8 cellular contexts compared by ENCODE assay signal in genomic region chr17:78379134-78379497, GRCh38. TPM values are rescaled to one million over a fixed set of nuclear protein-coding genes. Genes with fewer than 3 reads are reported as not detected.
DNase-seq lines count a peak whose midpoint lies in the region; ATAC-seq and TF ChIP-seq lines count a peak whose summit lies in the region.

No MANE protein-coding gene starts in this region.

- H3K4me1 Mint-ChIP-seq in activated CD4-positive, alpha-beta T cell treated with anti-CD3 and anti-CD28 coated beads, Interleukin-2, amount 10 ng/mL, durations not matched to agents 24 days and 14 days = peaks cover 51% of the 10 kb centered on the region
- peaks cover 75% of the 10 kb centered on the region for H3K4me1 Mint-ChIP-seq in activated T-cell treated with anti-CD3 and anti-CD28 coated beads, Interleukin-2, amount 50 U/mL, for 72 hours (ENCODE audit: low read depth)

- H3K27ac ChIP-seq in hepatocyte = peak overlapping the region; percentile 95
- peak overlapping the region; percentile 89 to 99 (median 94) for H3K27ac ChIP-seq in spleen

- TF ChIP-seq POLR2A in spleen (IDR thresholded peaks at IDR 0.05) = no peak

- peaks cover 31% of the 10 kb centered on the region for H3K36me3 Mint-ChIP-seq in activated CD4-positive, alpha-beta T cell treated with anti-CD3 and anti-CD28 coated beads, Interleukin-2, amount 10 ng/mL, durations not matched to agents 24 days and 14 days (ENCODE audit: low read depth)
- peaks cover 0 to 12% of the 10 kb centered on the region in 2 donors for H3K36me3 Mint-ChIP-seq in activated T-cell treated with anti-CD3 and anti-CD28 coated beads, Interleukin-2, amount 50 U/mL, for 72 hours (ENCODE audit: insufficient read depth in 2 of 2)

- WGBS in hepatocyte (ENCODE audit: low lambda C conversion rate, missing lambda C conversion rate) = 5% methylated on average over 7 of the region's 7 CpGs
- 2 to 9% (median 2%) methylated on average over 5 to 7 of the region's 7 CpGs for WGBS in spleen, 5 donors

- no peaks in the 10 kb centered on the region for H3K9me2 ChIP-seq in hepatocyte (replicated peaks; ENCODE audit: insufficient read depth)

- H3K4me1 ChIP-seq in hepatocyte (ENCODE audit: insufficient read depth) = peaks cover 41% of the 10 kb centered on the region
- peaks cover 49 to 95% (median 77%) of the 10 kb centered on the region in 6 donors for H3K4me1 ChIP-seq in spleen

- peak overlapping the region; percentile 75 for H3K4me3 ChIP-seq in hepatocyte
- H3K4me3 ChIP-seq in spleen = peak overlapping the region; percentile 92 to 99 (median 98)

- ATAC-seq in activated T-cell treated with anti-CD3 and anti-CD28 coated beads, Interleukin-2, amount 50 U/mL, for 72 hours (replicated peaks in 1 of 2) = no peak
- ATAC-seq in GM21528 (IDR thresholded peaks at IDR 0.05; ENCODE audit: low FRiP score, unreplicated experiment) = no peak
- ATAC-seq in HG02571 (IDR thresholded peaks at IDR 0.05; ENCODE audit: unreplicated experiment) = no peak
- ATAC-seq in HG03097 (IDR thresholded peaks at IDR 0.05; ENCODE audit: low FRiP score, unreplicated experiment) = no peak

- no peaks in the 10 kb centered on the region for H3K27me3 Mint-ChIP-seq in activated CD4-positive, alpha-beta T cell treated with anti-CD3 and anti-CD28 coated beads, Interleukin-2, amount 10 ng/mL, durations not matched to agents 24 days and 14 days
- H3K27me3 Mint-ChIP-seq in activated T-cell treated with anti-CD3 and anti-CD28 coated beads, Interleukin-2, amount 50 U/mL, for 72 hours (ENCODE audit: low read depth) = no peaks in the 10 kb centered on the region

- H3K27me3 ChIP-seq in hepatocyte = no peaks in the 10 kb centered on the region
- no peaks in the 10 kb centered on the region for H3K27me3 ChIP-seq in spleen (replicated peaks in 1 of 7)

- TF ChIP-seq CTCF in hepatocyte (IDR thresholded peaks at IDR 0.05; ENCODE audit: poor library complexity) (no peak), spleen (IDR thresholded peaks at IDR 0.05 in 8 of 11, conservative IDR thresholded peaks at IDR 0.05 in 3 of 11) (no peak)

- H2AFZ ChIP-seq in hepatocyte = peak overlapping the region; percentile 91

- peak overlapping the region; percentile 83 for H3K4me2 ChIP-seq in hepatocyte

- peaks cover 15% of the 10 kb centered on the region for H4K20me1 ChIP-seq in hepatocyte (ENCODE audit: insufficient read depth, poor library complexity, severe bottlenecking)

- H3K36me3 ChIP-seq in hepatocyte (replicated peaks; ENCODE audit: insufficient read depth, low read depth) = no peaks in the 10 kb centered on the region
- H3K36me3 ChIP-seq in spleen = peaks cover 0 to 17% (median 0%) of the 10 kb centered on the region in 6 donors

- peak overlapping the region; percentile 88 for H3K27ac Mint-ChIP-seq in activated CD4-positive, alpha-beta T cell treated with anti-CD3 and anti-CD28 coated beads, Interleukin-2, amount 10 ng/mL, durations not matched to agents 24 days and 14 days
- H3K27ac Mint-ChIP-seq in activated T-cell treated with anti-CD3 and anti-CD28 coated beads, Interleukin-2, amount 50 U/mL, for 72 hours = peak overlapping the region; percentile 97

- intact Hi-C loops in activated CD4-positive, alpha-beta T cell treated with anti-CD3 and anti-CD28 coated beads, Interleukin-2, amount 10 ng/mL, durations not matched to agents 24 days and 14 days (cut with micrococcal nuclease) = no loop called here
- intact Hi-C loops in spleen (cut with DNase I; ENCODE audit: low total_unique reads) = no loop called here

- H3K9me3 ChIP-seq in hepatocyte (ENCODE audit: low read depth) (no peaks in the 10 kb centered on the region), spleen (no peaks in the 10 kb centered on the region)

- no peak for DNase-seq in activated CD4-positive, alpha-beta T cell treated with anti-CD3 and anti-CD28 coated beads, Interleukin-2, amount 10 ng/mL, durations not matched to agents 24 days and 14 days
- DNase-seq in activated CD4-positive, alpha-beta T cell treated with anti-CD3 and anti-CD28 coated beads for 4 hours = no peak
- peak in 1 of 2 donors; percentile 28 for DNase-seq in activated T-cell treated with anti-CD3 and anti-CD28 coated beads, Interleukin-2, amount 50 U/mL, for 72 hours
- DNase-seq in hepatocyte (ENCODE audit: low spot score) = no peak
- no peak for DNase-seq in spleen

- peak overlapping the region; percentile 92 for H3K4me3 Mint-ChIP-seq in activated CD4-positive, alpha-beta T cell treated with anti-CD3 and anti-CD28 coated beads, Interleukin-2, amount 10 ng/mL, durations not matched to agents 24 days and 14 days
- H3K4me3 Mint-ChIP-seq in activated T-cell treated with anti-CD3 and anti-CD28 coated beads, Interleukin-2, amount 50 U/mL, for 72 hours = peak overlapping the region; percentile 79 to 90

- peaks cover 59% of the 10 kb centered on the region for H3K79me2 ChIP-seq in hepatocyte

- no peaks in the 10 kb centered on the region for H3K9me3 Mint-ChIP-seq in activated CD4-positive, alpha-beta T cell treated with anti-CD3 and anti-CD28 coated beads, Interleukin-2, amount 10 ng/mL, durations not matched to agents 24 days and 14 days
- H3K9me3 Mint-ChIP-seq in activated T-cell treated with anti-CD3 and anti-CD28 coated beads, Interleukin-2, amount 50 U/mL, for 72 hours = no peaks in the 10 kb centered on the region

RNA-seq across cellular contexts. Expression of gene PGS1, which starts 0.7 kb away (rescaled TPM):
- 65.6 and 67.8 TPM in 2 replicates for total RNA-seq in activated CD4-positive, alpha-beta T cell treated with anti-CD3 and anti-CD28 coated beads, Interleukin-2, amount 10 ng/mL, durations not matched to agents 24 days and 14 days
- total RNA-seq in activated T-cell treated with anti-CD3 and anti-CD28 coated beads, Interleukin-2, amount 50 U/mL, for 72 hours = 100 to 1,000 TPM in 1 of 2 donors, 10 to 100 TPM in 1; 81.6 to 101 TPM
- total RNA-seq in hepatocyte (30.4 and 36.0 TPM in 2 replicates), spleen (100 to 1,000 TPM in 6 of 7 donors, 10 to 100 TPM in 1; 60.1 to 217 (median 112) TPM)
- polyA plus RNA-seq in hepatocyte (42.5 and 52.2 TPM in 2 replicates), spleen (10 to 100 TPM; 20.0 to 34.7 (median 20.5) TPM)

RNA-seq across cellular contexts. Expression of gene SOCS3, which starts 19.2 kb away (rescaled TPM):
- 78.3 and 81.5 TPM in 2 replicates for total RNA-seq in activated CD4-positive, alpha-beta T cell treated with anti-CD3 and anti-CD28 coated beads, Interleukin-2, amount 10 ng/mL, durations not matched to agents 24 days and 14 days
- 100 to 1,000 TPM; 164 to 212 TPM for total RNA-seq in activated T-cell treated with anti-CD3 and anti-CD28 coated beads, Interleukin-2, amount 50 U/mL, for 72 hours
- 130 and 172 TPM in 2 replicates for total RNA-seq in hepatocyte
- 181 and 246 TPM in 2 replicates for polyA plus RNA-seq in hepatocyte
- 100 to 1,000 TPM in 4 of 7 donors, 10 to 100 TPM in 3; 21.4 to 164 (median 103) TPM for total RNA-seq in spleen
- 10 to 100 TPM; 10.7 to 22.2 (median 12.2) TPM for polyA plus RNA-seq in spleen
